In genomic region chr3:15933439-15934144, GRCh38 we compare ENCODE assay signal across 16 cellular contexts.
DNase-seq lines count a peak whose midpoint lies in the region; TF ChIP-seq lines count a peak whose summit lies in the region.
"Had no signal": no experiment of that assay in that cellular context is flagged by ENCODE, and none has a peak within 500 bp of the region (broad histone marks: within the 10 kb centered on the region; RNA-seq: fewer than 3 reads in every experiment).

No MANE protein-coding gene starts in this region.

- H3K4me1 Mint-ChIP-seq in brain (peaks cover 49% of the 10 kb centered on the region), glutamatergic neuron (ENCODE audit: low read depth, unreplicated experiment) (peaks cover 37% of the 10 kb centered on the region), nephron progenitor cell (peaks cover 61% of the 10 kb centered on the region)
- H3K4me1 Mint-ChIP-seq: T-helper 17 cell had no signal

- H3K9me3 Mint-ChIP-seq in brain (peaks cover 0 to 2% (median 0%) of the 10 kb centered on the region in 5 experiments), glutamatergic neuron (ENCODE audit: unreplicated experiment) (peaks cover 12% of the 10 kb centered on the region), nephron progenitor cell (no peaks in the 10 kb centered on the region)

- peak overlapping the region in 3 of 5 experiments; percentile 34 to 96 (median 95) for H3K27ac Mint-ChIP-seq in brain
- H3K27ac Mint-ChIP-seq in glutamatergic neuron (ENCODE audit: unreplicated experiment), result peak overlapping the region; percentile 3
- H3K27ac Mint-ChIP-seq in nephron progenitor cell, result no peak overlapping the region
- H3K27ac Mint-ChIP-seq: CD14-positive monocyte, T-helper 17 cell had no signal

- H3K36me3 Mint-ChIP-seq in brain (no peaks in the 10 kb centered on the region), glutamatergic neuron (ENCODE audit: unreplicated experiment) (no peaks in the 10 kb centered on the region), nephron progenitor cell (ENCODE audit: low read depth) (no peaks in the 10 kb centered on the region)
- H3K36me3 Mint-ChIP-seq: CD14-positive monocyte had no signal

- peak overlapping the region in 2 of 5 experiments; percentile 54 for H3K4me3 Mint-ChIP-seq in brain
- H3K4me3 Mint-ChIP-seq in glutamatergic neuron (ENCODE audit: unreplicated experiment), result no peak overlapping the region
- no peak overlapping the region for H3K4me3 Mint-ChIP-seq in nephron progenitor cell
- H3K4me3 Mint-ChIP-seq: CD14-positive monocyte, T-helper 17 cell had no signal

- TF ChIP-seq CTCF in brain (conservative IDR thresholded peaks at IDR 0.05) (no peak), glutamatergic neuron (IDR thresholded peaks at IDR 0.05; ENCODE audit: partially characterized antibody, unreplicated experiment) (no peak), nephron progenitor cell (IDR thresholded peaks at IDR 0.05) (no peak)

- DNase-seq in DMS 273 (lab: John Stamatoyannopoulos, UW; ENCODE audit: unreplicated experiment) (peak; percentile 20), DMS 273 treated with DMSO at 0.1 percent for 48 hours (lab: John Stamatoyannopoulos, UW) (no peak), glutamatergic neuron (no peak), stromal cell of bone marrow (ENCODE audit: low read depth) (peak; percentile 57), NCI-H69 (lab: John Stamatoyannopoulos, UW) (no peak), nephron progenitor cell (no peak), NCI-H82 (lab: John Stamatoyannopoulos, UW) (no peak)
- DNase-seq: activated effector memory CD4-positive, alpha-beta T cell treated with anti-CD3 and anti-CD28 coated beads, Interleukin-2, amount 50 U/mL, for 16 hours; DND-41; GOT3; NCI-H2171; SHP77; T-helper 17 cell; trophoblast cell had no signal

- H3K27me3 Mint-ChIP-seq in brain (peaks cover 8% of the 10 kb centered on the region), glutamatergic neuron (ENCODE audit: unreplicated experiment) (peaks cover 8% of the 10 kb centered on the region), nephron progenitor cell (ENCODE audit: low read depth, poor library complexity) (no peaks in the 10 kb centered on the region)

Comparison
In these comparisons a context has a peak if more than half of its experiments do, and no peak if none do; other contexts are left out.
1. DNase-seq: peak in DMS 273 (single experiment) and stromal cell of bone marrow (single experiment); none in DMS 273 treated with DMSO at 0.1 percent for 48 hours (single experiment), glutamatergic neuron (single experiment), NCI-H69 (single experiment), nephron progenitor cell (single experiment) and NCI-H82 (single experiment).